In genomic region chr15:61025746-61026256, GRCh38 we compare ENCODE assay signal across 11 cellular contexts.
DNase-seq lines count a peak whose midpoint lies in the region; ATAC-seq and TF ChIP-seq lines count a peak whose summit lies in the region.
"Had no signal": no experiment of that assay in that cellular context is flagged by ENCODE, and none has a peak within 500 bp of the region (broad histone marks: within the 10 kb centered on the region; RNA-seq: fewer than 3 reads in every experiment).

No MANE protein-coding gene starts in this region.

- intact Hi-C loops in ascending aorta (cut with DNase I) = no loop called here

- H3K27me3 ChIP-seq in ascending aorta = no peaks in the 10 kb centered on the region
- no peaks in the 10 kb centered on the region for H3K27me3 ChIP-seq in muscle layer of duodenum (ENCODE audit: low read depth, low read length)
- no peaks in the 10 kb centered on the region for H3K27me3 ChIP-seq in stomach smooth muscle (ENCODE audit: control insufficient read depth in 1 of 2, insufficient read depth in 2 of 2, low read length in 2 of 2)

- peak overlapping the region; percentile 3 to 43 for H3K27ac ChIP-seq in ascending aorta
- H3K27ac ChIP-seq in muscle layer of duodenum (ENCODE audit: low read length) = peak overlapping the region; percentile 72
- H3K27ac ChIP-seq in stomach smooth muscle (ENCODE audit: low read length) = peak overlapping the region; percentile 69
- H3K27ac ChIP-seq: HL-60 had no signal

- peak; percentile 29 for DNase-seq in EH (ENCODE audit: low read depth)
- no peak for DNase-seq in ascending aorta (ENCODE audit: low spot score in 2 of 2)
- no peak for DNase-seq in NCI-H1930 (lab: John Stamatoyannopoulos, UW)
- DNase-seq in pons (ENCODE audit: low spot score) = no peak
- DNase-seq: CD4-positive, CD25-positive, alpha-beta regulatory T cell; DMS53 had no signal

- H3K9ac ChIP-seq in stomach smooth muscle (ENCODE audit: low read length in 2 of 2) = no peak overlapping the region

- H3K4me3 ChIP-seq in ascending aorta (no peak overlapping the region), muscle layer of duodenum (ENCODE audit: low read depth in 1 of 2, low read length in 2 of 2) (no peak overlapping the region), stomach smooth muscle (ENCODE audit: low read length in 2 of 2) (no peak overlapping the region)
- H3K4me3 ChIP-seq: GM23338 had no signal

- H3K4me1 ChIP-seq in ascending aorta = peaks cover 0 to 4% of the 10 kb centered on the region in 2 donors
- H3K4me1 ChIP-seq in muscle layer of duodenum (ENCODE audit: control insufficient read depth in 1 of 2, insufficient read depth in 2 of 2, low read length in 2 of 2) = peaks cover 9 to 24% of the 10 kb centered on the region in 2 donors
- H3K4me1 ChIP-seq in stomach smooth muscle (ENCODE audit: control insufficient read depth, insufficient read depth, low read length) = peaks cover 16% of the 10 kb centered on the region

- no peak for TF ChIP-seq CTCF in ascending aorta (IDR thresholded peaks at IDR 0.05)

- no peak for ATAC-seq in HG03442 (IDR thresholded peaks at IDR 0.05; ENCODE audit: unreplicated experiment)
- ATAC-seq: GM23338 had no signal

- H3K9me3 ChIP-seq in ascending aorta (no peaks in the 10 kb centered on the region), muscle layer of duodenum (ENCODE audit: control insufficient read depth in 1 of 2, low read length in 2 of 2) (no peaks in the 10 kb centered on the region), stomach smooth muscle (ENCODE audit: control insufficient read depth in 2 of 2, low read length in 2 of 2) (no peaks in the 10 kb centered on the region)

- H3K36me3 ChIP-seq in ascending aorta (no peaks in the 10 kb centered on the region), muscle layer of duodenum (ENCODE audit: control insufficient read depth in 1 of 2, insufficient read depth in 2 of 2, low read length in 2 of 2) (no peaks in the 10 kb centered on the region), stomach smooth muscle (ENCODE audit: control insufficient read depth in 2 of 2, insufficient read depth in 2 of 2, low read length in 2 of 2) (no peaks in the 10 kb centered on the region)
